Comparison of ENCODE assay signal across 1 cellular context in genomic region chr13:113664751-113665581, GRCh38.
TF ChIP-seq lines count a peak whose summit lies in the region.

No MANE protein-coding gene starts in this region.

TF ChIP-seq in K562, 482 proteins besides CTCF, POLR2A, EP300 and RAD21:
- no peak for TF ChIP-seq ZNF75A (CRISPR knock-in tag; IDR thresholded peaks at IDR 0.05)
- no peak for TF ChIP-seq BRCA1 (IDR thresholded peaks at IDR 0.05)
- TF ChIP-seq BRCA1 (CRISPR knock-in tag; IDR thresholded peaks at IDR 0.05), result no peak
- 0 out of 2 replicates have a peak, but pooled peaks have one; percentile 18 for TF ChIP-seq ESRRA (IDR thresholded peaks at IDR 0.05; ENCODE audit: borderline replicate concordance, low read depth)
- TF ChIP-seq ZKSCAN1 (IDR thresholded peaks at IDR 0.05; ENCODE audit: low read depth, low read length), result peak; percentile 47; the same call in 1 of the 2 replicates
- peak; percentile 9; the same call in 1 of the 2 replicates for TF ChIP-seq ZEB2 (IDR thresholded peaks at IDR 0.05)
- peak; percentile 56; the same call in 1 of the 2 replicates for TF ChIP-seq TFAP4 (CRISPR knock-in tag; IDR thresholded peaks at IDR 0.05; ENCODE audit: borderline replicate concordance)
TF ChIP-seq in K562: peak in this region for 4.
